Comparison of ENCODE assay signal across 18 cellular contexts in the genomic region with DNA sequence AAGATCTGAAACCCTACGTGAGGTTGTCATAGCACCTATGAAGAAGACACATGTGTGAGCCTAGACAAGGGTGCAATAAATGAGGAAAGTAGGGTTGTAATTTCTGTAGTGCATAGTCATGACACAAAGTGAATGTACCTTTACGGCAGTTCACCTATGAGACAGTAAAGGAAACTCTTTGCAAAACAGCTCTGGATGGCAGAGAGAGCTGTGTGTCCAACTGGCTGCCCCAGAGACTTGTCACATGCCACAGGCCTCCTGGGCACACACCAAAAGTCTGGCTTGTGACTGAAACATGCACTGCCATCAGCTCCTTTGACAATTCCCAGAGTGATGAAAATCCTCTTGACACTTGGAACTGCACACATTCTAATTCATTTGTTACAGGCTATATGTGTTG.
DNase-seq lines count a peak whose midpoint lies in the region; ATAC-seq and TF ChIP-seq lines count a peak whose summit lies in the region.
"Had no signal": no experiment of that assay in that cellular context is flagged by ENCODE, and none has a peak within 500 bp of the region (broad histone marks: within the 10 kb centered on the region; RNA-seq: fewer than 3 reads in every experiment).

No MANE protein-coding gene starts in this region.

- H3K27me3 Mint-ChIP-seq in activated CD4-positive, alpha-beta memory T cell treated with anti-CD3 and anti-CD28 coated beads for 36 hours: no peaks in the 10 kb centered on the region
- no peaks in the 10 kb centered on the region for H3K27me3 Mint-ChIP-seq in activated CD4-positive, alpha-beta memory T cell treated with anti-CD3 and anti-CD28 coated beads, Interleukin-2, amount 10 ng/mL, durations not matched to agents 7 days and 5 days
- H3K27me3 Mint-ChIP-seq: CD4-positive, CD25-positive, alpha-beta regulatory T cell; CD8-positive, alpha-beta memory T cell had no signal

- peaks cover 27 to 31% of the 10 kb centered on the region in 2 experiments for H3K4me1 ChIP-seq in neutrophil (ENCODE audit: control insufficient read depth in 1 of 2, insufficient read depth in 1 of 2, low read depth in 1 of 2, low read length in 1 of 2)

- no peaks in the 10 kb centered on the region for H3K27me3 ChIP-seq in neutrophil
- H3K27me3 ChIP-seq: BLaER1 treated with 17β-estradiol and CSF1 and Interleukin-3, amounts not matched to agents 10 nM and 100 nM had no signal

- peak; percentile 37 to 88 for ATAC-seq in left cardiac atrium
- ATAC-seq in GM19397 (IDR thresholded peaks at IDR 0.05; ENCODE audit: unreplicated experiment): no peak
- ATAC-seq: GM23338 had no signal

- no peaks in the 10 kb centered on the region for H3K36me3 ChIP-seq in neutrophil
- H3K36me3 ChIP-seq: BLaER1 treated with 17β-estradiol and CSF1 and Interleukin-3, amounts not matched to agents 10 nM and 100 nM had no signal

- no peaks in the 10 kb centered on the region for H3K9me3 Mint-ChIP-seq in activated CD4-positive, alpha-beta memory T cell treated with anti-CD3 and anti-CD28 coated beads for 36 hours
- no peaks in the 10 kb centered on the region for H3K9me3 Mint-ChIP-seq in activated CD4-positive, alpha-beta memory T cell treated with anti-CD3 and anti-CD28 coated beads, Interleukin-2, amount 10 ng/mL, durations not matched to agents 7 days and 5 days
- H3K9me3 Mint-ChIP-seq: CD4-positive, CD25-positive, alpha-beta regulatory T cell; CD8-positive, alpha-beta memory T cell; GM23338 had no signal

- TF ChIP-seq CTCF in C4-2B (conservative IDR thresholded peaks at IDR 0.05) (no peak), neutrophil (IDR thresholded peaks at IDR 0.05) (no peak)

- no peak overlapping the region for H3K27ac Mint-ChIP-seq in activated CD4-positive, alpha-beta memory T cell treated with anti-CD3 and anti-CD28 coated beads for 36 hours
- no peak overlapping the region for H3K27ac Mint-ChIP-seq in activated CD4-positive, alpha-beta memory T cell treated with anti-CD3 and anti-CD28 coated beads, Interleukin-2, amount 10 ng/mL, durations not matched to agents 7 days and 5 days
- H3K27ac Mint-ChIP-seq: B cell; CD4-positive, CD25-positive, alpha-beta regulatory T cell; GM23338 had no signal

- H3K9me3 ChIP-seq in neutrophil: no peaks in the 10 kb centered on the region

- POLR2A ChIA-PET in activated CD4-positive, alpha-beta memory T cell treated with anti-CD3 and anti-CD28 coated beads for 36 hours (lab: Charles Lee): interaction anchor here (0.7 to 1.1 kb wide), 3 partner anchors 30 to 90 kb away, joined by 3 read pairs; a partner anchor contains a TSS
- POLR2A ChIA-PET in activated CD4-positive, alpha-beta memory T cell treated with anti-CD3 and anti-CD28 coated beads, Interleukin-2, amount 10 ng/mL, durations not matched to agents 7 days and 5 days (lab: Charles Lee): interaction anchor here (1.4 kb wide), 1 partner anchor 10 kb away, joined by 3 read pairs; no protein-coding TSS in a partner anchor

- peak; percentile 13 for DNase-seq in activated CD4-positive, alpha-beta memory T cell treated with anti-CD3 and anti-CD28 coated beads for 36 hours
- no peak for DNase-seq in activated CD4-positive, alpha-beta memory T cell treated with anti-CD3 and anti-CD28 coated beads, Interleukin-2, amount 10 ng/mL, durations not matched to agents 7 days and 5 days
- no peak for DNase-seq in left cardiac atrium
- DNase-seq in central memory CD4-positive, alpha-beta T cell: no peak
- DNase-seq: 8988T; CD4-positive, CD25-positive, alpha-beta regulatory T cell; CD8-positive, alpha-beta memory T cell; COR-L47; DMS 273 treated with DMSO at 0.1 percent for 48 hours; DMS53; DND-41; HCEC 1CT had no signal

- CTCF ChIA-PET in activated CD4-positive, alpha-beta memory T cell treated with anti-CD3 and anti-CD28 coated beads for 36 hours (lab: Charles Lee): interaction anchor here (1.0 kb wide), 1 partner anchor 200 kb away, joined by 3 read pairs; no protein-coding TSS in a partner anchor
- CTCF ChIA-PET in activated CD4-positive, alpha-beta memory T cell treated with anti-CD3 and anti-CD28 coated beads, Interleukin-2, amount 10 ng/mL, durations not matched to agents 7 days and 5 days (lab: Charles Lee): no interaction called here

- no peaks in the 10 kb centered on the region for H3K36me3 Mint-ChIP-seq in activated CD4-positive, alpha-beta memory T cell treated with anti-CD3 and anti-CD28 coated beads for 36 hours
- H3K36me3 Mint-ChIP-seq in activated CD4-positive, alpha-beta memory T cell treated with anti-CD3 and anti-CD28 coated beads, Interleukin-2, amount 10 ng/mL, durations not matched to agents 7 days and 5 days (ENCODE audit: low read depth): no peaks in the 10 kb centered on the region
- H3K36me3 Mint-ChIP-seq: CD4-positive, CD25-positive, alpha-beta regulatory T cell had no signal

- H3K27ac ChIP-seq in C4-2B (peak overlapping the region; percentile 72; the same call in 1 of the 2 replicates), neutrophil (peak overlapping the region; percentile 29)
- H3K27ac ChIP-seq: BLaER1 treated with 17β-estradiol and CSF1 and Interleukin-3, amounts not matched to agents 10 nM and 100 nM had no signal

- no peak overlapping the region for H3K4me3 Mint-ChIP-seq in activated CD4-positive, alpha-beta memory T cell treated with anti-CD3 and anti-CD28 coated beads for 36 hours
- no peak overlapping the region for H3K4me3 Mint-ChIP-seq in activated CD4-positive, alpha-beta memory T cell treated with anti-CD3 and anti-CD28 coated beads, Interleukin-2, amount 10 ng/mL, durations not matched to agents 7 days and 5 days
- H3K4me3 Mint-ChIP-seq: B cell; CD4-positive, CD25-positive, alpha-beta regulatory T cell; CD8-positive, alpha-beta memory T cell; GM23338 had no signal

- peaks cover 7% of the 10 kb centered on the region for H3K4me1 Mint-ChIP-seq in activated CD4-positive, alpha-beta memory T cell treated with anti-CD3 and anti-CD28 coated beads for 36 hours (ENCODE audit: low read depth)
- peaks cover 8% of the 10 kb centered on the region for H3K4me1 Mint-ChIP-seq in activated CD4-positive, alpha-beta memory T cell treated with anti-CD3 and anti-CD28 coated beads, Interleukin-2, amount 10 ng/mL, durations not matched to agents 7 days and 5 days
- H3K4me1 Mint-ChIP-seq: B cell, GM23338 had no signal

- intact Hi-C loops in activated CD4-positive, alpha-beta memory T cell treated with anti-CD3 and anti-CD28 coated beads for 36 hours (cut with micrococcal nuclease): no loop called here
- intact Hi-C loops in left cardiac atrium (cut with DNase I): no loop called here

- no peak overlapping the region for H3K4me3 ChIP-seq in neutrophil (ENCODE audit: low read depth in 1 of 2, low read length in 1 of 2)
- H3K4me3 ChIP-seq: BLaER1 treated with 17β-estradiol and CSF1 and Interleukin-3, amounts not matched to agents 10 nM and 100 nM; GM23338 had no signal
